Comparison of ENCODE assay signal across 9 cellular contexts in genomic region chr11:128208329-128209220, GRCh38.
DNase-seq lines count a peak whose midpoint lies in the region; ATAC-seq and TF ChIP-seq lines count a peak whose summit lies in the region.
"Had no signal": no experiment of that assay in that cellular context is flagged by ENCODE, and none has a peak within 500 bp of the region (broad histone marks: within the 10 kb centered on the region; RNA-seq: fewer than 3 reads in every experiment).

No MANE protein-coding gene starts in this region.

- DNase-seq in Daoy (ENCODE audit: low read depth) (peak; percentile 93), RPMI7951 (ENCODE audit: low read depth) (peak; percentile 97), fibroblast of the aortic adventitia (ENCODE audit: low read depth) (peak; percentile 99), retinal pigment epithelial cell (ENCODE audit: low read depth) (peak; percentile 91), NK-92 (lab: John Stamatoyannopoulos, UW; ENCODE audit: unreplicated experiment) (no peak)
- DNase-seq in stimulated activated CD4-positive, alpha-beta T cell treated with anti-CD3 and anti-CD28 coated beads, Interleukin-4, amount 100 ng/mL, for 1 hour, result no peak
- no peak for DNase-seq in stimulated activated CD4-positive, alpha-beta T cell treated with anti-CD3 and anti-CD28 coated beads, Interleukin-2, amount 100 ng/mL, for 48 hours
- DNase-seq: activated CD8-positive, alpha-beta memory T cell treated with anti-CD3 and anti-CD28 coated beads, Interleukin-2, amount 50 U/mL, for 48 hours had no signal

- H3K4me3 ChIP-seq in fibroblast of the aortic adventitia (ENCODE audit: low read depth, low read length), result no peak overlapping the region
- H3K4me3 ChIP-seq in retinal pigment epithelial cell (ENCODE audit: low read length), result no peak overlapping the region

- ATAC-seq in GM21717 (IDR thresholded peaks at IDR 0.05; ENCODE audit: unreplicated experiment), result no peak

- TF ChIP-seq CTCF in fibroblast of the aortic adventitia (IDR thresholded peaks at IDR 0.05; ENCODE audit: insufficient read depth, low read length) (no peak), retinal pigment epithelial cell (conservative IDR thresholded peaks at IDR 0.05; ENCODE audit: low read depth, low read length) (no peak)

Comparison
In these comparisons a context has a peak if more than half of its experiments do, and no peak if none do; other contexts are left out.
1. DNase-seq: peak in Daoy (single experiment), RPMI7951 (single experiment), fibroblast of the aortic adventitia (single experiment) and retinal pigment epithelial cell (single experiment); none in stimulated activated CD4-positive, alpha-beta T cell treated with anti-CD3 and anti-CD28 coated beads, Interleukin-4, amount 100 ng/mL, for 1 hour (single experiment), NK-92 (single experiment) and stimulated activated CD4-positive, alpha-beta T cell treated with anti-CD3 and anti-CD28 coated beads, Interleukin-2, amount 100 ng/mL, for 48 hours (0 of 2).